ENCODE assay signal across 8 cellular contexts in the genomic region with DNA sequence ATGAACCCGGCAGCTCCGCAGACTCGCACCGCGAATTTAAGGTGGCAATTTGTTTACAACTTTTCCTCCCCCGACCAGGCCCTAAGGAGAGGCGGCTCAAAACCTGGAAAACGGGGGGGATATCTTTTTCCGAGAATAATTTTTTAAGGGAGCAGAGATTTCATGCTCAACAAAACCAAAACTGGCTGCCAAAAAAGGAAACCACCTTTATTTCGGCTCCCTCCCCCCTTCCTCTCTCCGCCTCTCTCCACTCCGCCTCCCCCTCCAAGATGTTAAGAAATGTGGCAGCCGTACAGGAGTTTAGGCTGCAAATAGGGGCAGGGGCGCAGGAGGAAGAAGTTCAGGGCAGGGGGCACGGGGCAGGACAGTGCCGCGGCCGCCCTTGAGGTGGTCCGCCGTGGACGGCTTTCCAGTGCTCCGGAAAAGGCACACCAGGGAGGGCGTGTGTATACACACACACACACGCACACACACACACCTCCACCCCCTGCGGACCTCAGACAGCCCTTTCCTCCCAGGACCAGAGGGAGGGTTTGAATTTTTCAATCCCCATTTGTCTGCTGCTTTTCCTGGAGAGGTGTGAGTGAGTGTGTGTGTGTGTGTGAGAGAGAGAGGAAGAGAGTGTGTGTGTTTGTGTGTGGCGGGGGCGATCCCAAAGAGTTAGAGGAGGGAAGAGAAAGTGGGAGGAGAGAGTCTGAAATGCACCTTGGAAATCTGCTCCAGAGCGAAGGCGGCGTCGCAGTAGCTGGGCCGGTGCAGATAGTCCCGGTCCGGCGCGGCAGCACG. TPM values are rescaled to one million over a fixed set of nuclear protein-coding genes. Genes with fewer than 3 reads are reported as not detected.
A peak's percentile ranks its signal among the peaks of the same experiment; 100 is the strongest.
DNase-seq lines count a peak whose midpoint lies in the region; ATAC-seq and TF ChIP-seq lines count a peak whose summit lies in the region.

No MANE protein-coding gene starts in this region.

- H3K4me3 ChIP-seq in AG10803 (ENCODE audit: low read length) (peak overlapping the region; percentile 81), Panc1 (ENCODE audit: low read depth in 2 of 2, low read length in 2 of 2) (peak overlapping the region; percentile 78 to 83), adipocyte (ENCODE audit: low read length) (peak overlapping the region; percentile 96), heart left ventricle (peak overlapping the region; percentile 66 to 96 (median 76))

- no peak for TF ChIP-seq POLR2A in heart left ventricle (IDR thresholded peaks at IDR 0.05)

- H3K4me1 ChIP-seq in Panc1 (ENCODE audit: control insufficient read depth, insufficient read depth, low read length) (peaks cover 15% of the 10 kb centered on the region), adipocyte (ENCODE audit: control insufficient read depth, insufficient read depth, low read length) (peaks cover 28% of the 10 kb centered on the region), heart left ventricle (peaks cover 0 to 47% (median 23%) of the 10 kb centered on the region in 12 donors)

- intact Hi-C loops in Panc1 (cut with micrococcal nuclease; ENCODE audit: unreplicated experiment) (loop anchor here (5.0 kb wide), 2 partner anchors 190 to 370 kb away; partner anchors contain the start of genes ERCC6L2 and FANCC), heart left ventricle (cut with DNase I) (loop anchor here in 8 of 10 donors (5.0 to 10.0 kb wide), 6 partner anchors 45 to 710 kb away; partner anchors contain the start of genes FANCC (in 5 of the 8) and ERCC6L2 (in 4 of the 8)), posterior cingulate gyrus (cut with DNase I) (loop anchor here (5.0 kb wide), 2 partner anchors 45 to 710 kb away; no protein-coding TSS in a partner anchor)

- no peaks in the 10 kb centered on the region for H3K27me3 ChIP-seq in Panc1 (ENCODE audit: control insufficient read depth, insufficient read depth, low read length)
- no peaks in the 10 kb centered on the region for H3K27me3 ChIP-seq in adipocyte (replicated peaks; ENCODE audit: control insufficient read depth, insufficient read depth, low read length)
- peaks cover 0 to 46% (median 0%) of the 10 kb centered on the region in 9 donors for H3K27me3 ChIP-seq in heart left ventricle

- CTCF ChIA-PET in Panc1 (lab: Charles Lee), result no interaction called here

- BruUV-seq in Panc1 (replicated peaks; lab: Mats Ljungman, UMichigan), result no TSS peak

- ATAC-seq in Panc1 (peak; percentile 31), heart left ventricle (peak; percentile 3 to 33 (median 10)), GM19035 (IDR thresholded peaks at IDR 0.05; ENCODE audit: unreplicated experiment) (no peak), HG03521 (IDR thresholded peaks at IDR 0.05; ENCODE audit: unreplicated experiment) (no peak)

- H3K9me3 ChIP-seq in Panc1 (ENCODE audit: control insufficient read depth, insufficient read depth, low read depth, low read length), result no peaks in the 10 kb centered on the region
- H3K9me3 ChIP-seq in adipocyte (ENCODE audit: control insufficient read depth, low read length), result no peaks in the 10 kb centered on the region
- no peaks in the 10 kb centered on the region for H3K9me3 ChIP-seq in heart left ventricle

- no peaks in the 10 kb centered on the region; the same call in 1 of the 2 replicates for H3K36me3 ChIP-seq in Panc1 (ENCODE audit: control insufficient read depth, insufficient read depth, low read length)
- H3K36me3 ChIP-seq in adipocyte (ENCODE audit: control insufficient read depth, insufficient read depth, low read length, severe bottlenecking), result no peaks in the 10 kb centered on the region
- H3K36me3 ChIP-seq in heart left ventricle, result no peaks in the 10 kb centered on the region

- POLR2A ChIA-PET in Panc1 (lab: Charles Lee), result no interaction called here

- in situ Hi-C loops in Panc1 (cut with HindIII; ENCODE audit: low pct_unique_long_range_greater_than_20kb, low sequenced_read_pairs), result no loop called here

- DNase-seq in AG10803 (ENCODE audit: low read depth) (peak; percentile 67), HCEC 1CT (peak; percentile 61), Panc1 (ENCODE audit: low read depth, low spot score) (no peak), adipocyte (ENCODE audit: low read depth) (peak; percentile 66), heart left ventricle (peak; percentile 54 to 70 (median 64)), posterior cingulate gyrus (peak in 7 of 10 donors; percentile 32 to 87 (median 55))

- WGBS in heart left ventricle, 4 donors, result 0 to 1% (median 0%) methylated on average over 31 to 37 of the region's 37 CpGs

- TF ChIP-seq CTCF in AG10803 (conservative IDR thresholded peaks at IDR 0.05; ENCODE audit: low read length) (no peak), Panc1 (IDR thresholded peaks at IDR 0.05) (no peak), heart left ventricle (IDR thresholded peaks at IDR 0.05) (no peak)

- peak overlapping the region; percentile 92 for H3K9ac ChIP-seq in adipocyte (ENCODE audit: low read length)

- H3K27ac ChIP-seq in Panc1 (ENCODE audit: low read length), result peak overlapping the region; percentile 78
- H3K27ac ChIP-seq in heart left ventricle, result peak overlapping the region; percentile 88 to 99 (median 92)

RNA-seq across cellular contexts. Expression of gene PTCH1, which starts 9.1 kb away (rescaled TPM):
- total RNA-seq in Panc1 (2021; ENCODE audit: unreplicated experiment) (6.6 TPM), heart left ventricle (10 to 100 TPM in 2 of 9 donors, 1 to 10 TPM in 7; 2.9 to 15.2 (median 6.6) TPM)
- 5.8 TPM for polyA plus RNA-seq in Panc1 (2012; ENCODE audit: insufficient read length)
- 1 to 10 TPM; 2.2 to 3.8 TPM for polyA plus RNA-seq in heart left ventricle

Comparison
In these comparisons a context has a peak if more than half of its experiments do, and no peak if none do; other contexts are left out.
1. ATAC-seq: peak in Panc1 (single experiment) and heart left ventricle (4 of 4); none in GM19035 (single experiment) and HG03521 (single experiment).
2. Peak in every context shown above with its lines, with median percentiles within 50 percentile points of each other: H3K4me3 ChIP-seq.